In the genomic region with DNA sequence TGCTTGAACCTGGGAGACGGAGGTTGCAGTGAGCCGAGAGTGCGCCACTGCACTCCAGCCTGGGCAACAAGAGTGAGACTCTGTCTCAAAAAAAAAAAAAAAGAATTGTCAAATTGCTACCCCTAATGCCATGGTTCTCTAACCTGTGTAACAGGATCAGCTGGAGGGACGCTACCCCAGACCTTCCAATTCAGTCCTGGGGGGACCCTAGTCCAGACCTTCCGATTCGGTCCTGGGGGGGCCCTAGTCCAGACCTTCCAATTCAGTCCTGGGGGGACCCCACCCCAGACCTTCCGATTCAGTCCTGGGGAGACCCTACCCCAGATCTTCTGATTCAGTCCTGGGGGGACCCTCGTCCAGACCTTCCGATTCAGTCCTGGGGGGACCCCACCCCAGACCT, we compare ENCODE assay signal across 18 cellular contexts.
"Had no signal": no experiment of that assay in that cellular context is flagged by ENCODE, and none has a peak within 500 bp of the region (broad histone marks: within the 10 kb centered on the region; RNA-seq: fewer than 3 reads in every experiment).

No MANE protein-coding gene starts in this region.

- H3K27ac Mint-ChIP-seq: mesothelial cell of epicardium, progenitor cell of endocrine pancreas, T-cell had no signal

- DNase-seq: activated CD4-positive, alpha-beta T cell treated with anti-CD3 and anti-CD28 coated beads, Interleukin-2, amount 50 U/mL, for 48 hours; activated effector memory CD4-positive, alpha-beta T cell treated with anti-CD3 and anti-CD28 coated beads, Interleukin-2, amount 50 U/mL, for 16 hours; amniotic stem cell; effector CD4-positive, alpha-beta T cell; heart left ventricle; left lung; occipital lobe; stimulated activated CD4-positive, alpha-beta T cell treated with anti-CD3 and anti-CD28 coated beads, Interleukin-2, amount 100 ng/mL, for 24 hours; T-cell; T1000; upper lobe of right lung had no signal

- H3K4me3 Mint-ChIP-seq: activated naive CD4-positive, alpha-beta T cell treated with anti-CD3 and anti-CD28 coated beads, Interleukin-2, amount 50 U/mL, for 24 hours; mesothelial cell of epicardium; T-cell had no signal

- H3K4me1 Mint-ChIP-seq: mesothelial cell of epicardium had no signal

- H3K9me3 Mint-ChIP-seq: activated naive CD4-positive, alpha-beta T cell treated with anti-CD3 and anti-CD28 coated beads, Interleukin-2, amount 50 U/mL, for 24 hours; mesothelial cell of epicardium; T-cell had no signal

- ATAC-seq: activated CD4-positive, CD25-positive, alpha-beta regulatory T cell treated with anti-CD3 and anti-CD28 coated beads, Interleukin-2, amount 50 U/mL, for 24 hours; esophagus mucosa; gastroesophageal sphincter; heart left ventricle; left lung; SK-N-SH treated with all-trans-retinoic acid at 6 μM for 48 hours; T-cell; upper lobe of right lung had no signal

- H3K27me3 Mint-ChIP-seq: activated naive CD4-positive, alpha-beta T cell treated with anti-CD3 and anti-CD28 coated beads, Interleukin-2, amount 50 U/mL, for 24 hours; progenitor cell of endocrine pancreas; T-cell had no signal
